ENCODE assay signal across 1 cellular context in the genomic region with DNA sequence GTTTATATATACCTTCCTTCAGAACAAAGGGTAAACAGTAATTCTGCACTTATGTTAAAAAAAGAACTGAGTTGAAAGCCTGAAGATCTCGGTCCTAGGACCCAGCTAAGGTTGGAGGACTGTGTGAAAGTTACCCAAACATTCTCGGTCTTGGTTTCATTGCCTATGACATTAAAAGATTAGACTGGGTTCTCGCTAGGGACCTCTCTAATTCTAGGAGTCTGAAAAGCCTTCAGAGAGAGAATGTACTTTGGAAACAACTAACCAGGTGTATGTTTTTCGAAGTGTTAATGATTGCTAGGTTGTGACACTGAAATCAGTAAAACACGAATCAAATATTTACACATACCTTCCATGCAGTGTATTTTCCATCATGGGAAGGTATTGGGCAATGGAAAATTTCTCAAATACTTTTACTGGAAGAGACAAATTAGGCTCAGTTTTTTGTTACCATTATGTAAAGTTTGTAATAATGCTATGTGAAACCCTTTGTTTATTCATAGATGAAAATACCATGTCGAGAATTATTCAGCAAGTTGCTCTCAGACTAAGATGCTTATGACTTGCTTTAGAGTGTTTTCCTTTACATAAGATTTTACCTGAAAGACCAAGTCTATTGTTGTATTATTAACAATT.
TF ChIP-seq lines count a peak whose summit lies in the region.

No MANE protein-coding gene starts in this region.

TF ChIP-seq in HepG2, 621 proteins besides CTCF, POLR2A, EP300 and RAD21 (continued from another document and continues in another):
- TF ChIP-seq, protein P1, sequence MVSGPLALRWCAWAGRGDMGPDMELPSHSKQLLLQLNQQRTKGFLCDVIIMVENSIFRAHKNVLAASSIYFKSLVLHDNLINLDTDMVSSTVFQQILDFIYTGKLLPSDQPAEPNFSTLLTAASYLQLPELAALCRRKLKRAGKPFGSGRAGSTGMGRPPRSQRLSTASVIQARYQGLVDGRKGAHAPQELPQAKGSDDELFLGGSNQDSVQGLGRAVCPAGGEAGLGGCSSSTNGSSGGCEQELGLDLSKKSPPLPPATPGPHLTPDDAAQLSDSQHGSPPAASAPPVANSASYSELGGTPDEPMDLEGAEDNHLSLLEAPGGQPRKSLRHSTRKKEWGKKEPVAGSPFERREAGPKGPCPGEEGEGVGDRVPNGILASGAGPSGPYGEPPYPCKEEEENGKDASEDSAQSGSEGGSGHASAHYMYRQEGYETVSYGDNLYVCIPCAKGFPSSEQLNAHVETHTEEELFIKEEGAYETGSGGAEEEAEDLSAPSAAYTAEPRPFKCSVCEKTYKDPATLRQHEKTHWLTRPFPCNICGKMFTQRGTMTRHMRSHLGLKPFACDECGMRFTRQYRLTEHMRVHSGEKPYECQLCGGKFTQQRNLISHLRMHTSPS (CRISPR knock-in tag; IDR thresholded peaks at IDR 0.05; ENCODE audit: low read depth), result no peak
- peak; percentile 86 for TF ChIP-seq THAP11 (CRISPR knock-in tag; IDR thresholded peaks at IDR 0.05)
- TF ChIP-seq, protein P2, sequence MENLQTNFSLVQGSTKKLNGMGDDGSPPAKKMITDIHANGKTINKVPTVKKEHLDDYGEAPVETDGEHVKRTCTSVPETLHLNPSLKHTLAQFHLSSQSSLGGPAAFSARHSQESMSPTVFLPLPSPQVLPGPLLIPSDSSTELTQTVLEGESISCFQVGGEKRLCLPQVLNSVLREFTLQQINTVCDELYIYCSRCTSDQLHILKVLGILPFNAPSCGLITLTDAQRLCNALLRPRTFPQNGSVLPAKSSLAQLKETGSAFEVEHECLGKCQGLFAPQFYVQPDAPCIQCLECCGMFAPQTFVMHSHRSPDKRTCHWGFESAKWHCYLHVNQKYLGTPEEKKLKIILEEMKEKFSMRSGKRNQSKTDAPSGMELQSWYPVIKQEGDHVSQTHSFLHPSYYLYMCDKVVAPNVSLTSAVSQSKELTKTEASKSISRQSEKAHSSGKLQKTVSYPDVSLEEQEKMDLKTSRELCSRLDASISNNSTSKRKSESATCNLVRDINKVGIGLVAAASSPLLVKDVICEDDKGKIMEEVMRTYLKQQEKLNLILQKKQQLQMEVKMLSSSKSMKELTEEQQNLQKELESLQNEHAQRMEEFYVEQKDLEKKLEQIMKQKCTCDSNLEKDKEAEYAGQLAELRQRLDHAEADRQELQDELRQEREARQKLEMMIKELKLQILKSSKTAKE (CRISPR knock-in tag; IDR thresholded peaks at IDR 0.05; ENCODE audit: borderline replicate concordance), result peak; percentile 67; the same call in 1 of the 2 replicates
- peak; percentile 53; the same call in 1 of the 2 replicates for TF ChIP-seq SAFB2 (CRISPR knock-in tag; IDR thresholded peaks at IDR 0.05; ENCODE audit: borderline replicate concordance, low read depth)
- TF ChIP-seq HNRNPLL (IDR thresholded peaks at IDR 0.05; ENCODE audit: low read depth, low read length, poor library complexity, severe bottlenecking), result no peak
- TF ChIP-seq ZNF441 (CRISPR knock-in tag; IDR thresholded peaks at IDR 0.05; ENCODE audit: borderline replicate concordance), result 0 out of 2 replicates have a peak, but pooled peaks have one; percentile 24
- peak; percentile 82; the same call in 1 of the 2 replicates for TF ChIP-seq MEIS1 (CRISPR knock-in tag; IDR thresholded peaks at IDR 0.05; ENCODE audit: borderline replicate concordance)
- TF ChIP-seq MEF2D (CRISPR knock-in tag; IDR thresholded peaks at IDR 0.05), result peak; percentile 98
- TF ChIP-seq FOXJ3 (CRISPR knock-in tag; IDR thresholded peaks at IDR 0.05; ENCODE audit: borderline replicate concordance), result peak; percentile 100
- TF ChIP-seq CREB1 (IDR thresholded peaks at IDR 0.05), result peak; percentile 70
- peak; percentile 89 for TF ChIP-seq CREB1 (CRISPR knock-in tag; IDR thresholded peaks at IDR 0.05)
- TF ChIP-seq, protein P3, sequence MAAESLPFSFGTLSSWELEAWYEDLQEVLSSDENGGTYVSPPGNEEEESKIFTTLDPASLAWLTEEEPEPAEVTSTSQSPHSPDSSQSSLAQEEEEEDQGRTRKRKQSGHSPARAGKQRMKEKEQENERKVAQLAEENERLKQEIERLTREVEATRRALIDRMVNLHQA (CRISPR knock-in tag; IDR thresholded peaks at IDR 0.05), result no peak; the same call in 1 of the 2 replicates
- peak; percentile 13; the same call in 1 of the 2 replicates for TF ChIP-seq HOXA3 (CRISPR knock-in tag; IDR thresholded peaks at IDR 0.05)
- peak; percentile 95 for TF ChIP-seq PPARG (CRISPR knock-in tag; conservative IDR thresholded peaks at IDR 0.05)
- TF ChIP-seq, protein P4, sequence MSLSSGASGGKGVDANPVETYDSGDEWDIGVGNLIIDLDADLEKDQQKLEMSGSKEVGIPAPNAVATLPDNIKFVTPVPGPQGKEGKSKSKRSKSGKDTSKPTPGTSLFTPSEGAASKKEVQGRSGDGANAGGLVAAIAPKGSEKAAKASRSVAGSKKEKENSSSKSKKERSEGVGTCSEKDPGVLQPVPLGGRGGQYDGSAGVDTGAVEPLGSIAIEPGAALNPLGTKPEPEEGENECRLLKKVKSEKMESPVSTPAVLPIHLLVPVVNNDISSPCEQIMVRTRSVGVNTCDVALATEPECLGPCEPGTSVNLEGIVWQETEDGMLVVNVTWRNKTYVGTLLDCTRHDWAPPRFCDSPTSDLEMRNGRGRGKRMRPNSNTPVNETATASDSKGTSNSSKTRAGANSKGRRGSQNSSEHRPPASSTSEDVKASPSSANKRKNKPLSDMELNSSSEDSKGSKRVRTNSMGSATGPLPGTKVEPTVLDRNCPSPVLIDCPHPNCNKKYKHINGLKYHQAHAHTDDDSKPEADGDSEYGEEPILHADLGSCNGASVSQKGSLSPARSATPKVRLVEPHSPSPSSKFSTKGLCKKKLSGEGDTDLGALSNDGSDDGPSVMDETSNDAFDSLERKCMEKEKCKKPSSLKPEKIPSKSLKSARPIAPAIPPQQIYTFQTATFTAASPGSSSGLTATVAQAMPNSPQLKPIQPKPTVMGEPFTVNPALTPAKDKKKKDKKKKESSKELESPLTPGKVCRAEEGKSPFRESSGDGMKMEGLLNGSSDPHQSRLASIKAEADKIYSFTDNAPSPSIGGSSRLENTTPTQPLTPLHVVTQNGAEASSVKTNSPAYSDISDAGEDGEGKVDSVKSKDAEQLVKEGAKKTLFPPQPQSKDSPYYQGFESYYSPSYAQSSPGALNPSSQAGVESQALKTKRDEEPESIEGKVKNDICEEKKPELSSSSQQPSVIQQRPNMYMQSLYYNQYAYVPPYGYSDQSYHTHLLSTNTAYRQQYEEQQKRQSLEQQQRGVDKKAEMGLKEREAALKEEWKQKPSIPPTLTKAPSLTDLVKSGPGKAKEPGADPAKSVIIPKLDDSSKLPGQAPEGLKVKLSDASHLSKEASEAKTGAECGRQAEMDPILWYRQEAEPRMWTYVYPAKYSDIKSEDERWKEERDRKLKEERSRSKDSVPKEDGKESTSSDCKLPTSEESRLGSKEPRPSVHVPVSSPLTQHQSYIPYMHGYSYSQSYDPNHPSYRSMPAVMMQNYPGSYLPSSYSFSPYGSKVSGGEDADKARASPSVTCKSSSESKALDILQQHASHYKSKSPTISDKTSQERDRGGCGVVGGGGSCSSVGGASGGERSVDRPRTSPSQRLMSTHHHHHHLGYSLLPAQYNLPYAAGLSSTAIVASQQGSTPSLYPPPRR (CRISPR knock-in tag; IDR thresholded peaks at IDR 0.05; ENCODE audit: borderline replicate concordance), result peak; percentile 94
- TF ChIP-seq MIER2 (CRISPR knock-in tag; IDR thresholded peaks at IDR 0.05), result peak; percentile 77
- TF ChIP-seq ZNF333 (CRISPR knock-in tag; IDR thresholded peaks at IDR 0.05; ENCODE audit: borderline replicate concordance), result no peak
- TF ChIP-seq, protein P5, sequence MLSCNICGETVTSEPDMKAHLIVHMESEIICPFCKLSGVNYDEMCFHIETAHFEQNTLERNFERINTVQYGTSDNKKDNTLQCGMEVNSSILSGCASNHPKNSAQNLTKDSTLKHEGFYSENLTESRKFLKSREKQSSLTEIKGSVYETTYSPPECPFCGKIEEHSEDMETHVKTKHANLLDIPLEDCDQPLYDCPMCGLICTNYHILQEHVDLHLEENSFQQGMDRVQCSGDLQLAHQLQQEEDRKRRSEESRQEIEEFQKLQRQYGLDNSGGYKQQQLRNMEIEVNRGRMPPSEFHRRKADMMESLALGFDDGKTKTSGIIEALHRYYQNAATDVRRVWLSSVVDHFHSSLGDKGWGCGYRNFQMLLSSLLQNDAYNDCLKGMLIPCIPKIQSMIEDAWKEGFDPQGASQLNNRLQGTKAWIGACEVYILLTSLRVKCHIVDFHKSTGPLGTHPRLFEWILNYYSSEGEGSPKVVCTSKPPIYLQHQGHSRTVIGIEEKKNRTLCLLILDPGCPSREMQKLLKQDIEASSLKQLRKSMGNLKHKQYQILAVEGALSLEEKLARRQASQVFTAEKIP (CRISPR knock-in tag; IDR thresholded peaks at IDR 0.05; ENCODE audit: borderline replicate concordance), result no peak
- no peak; the same call in 1 of the 2 replicates for TF ChIP-seq NAIF1 (CRISPR knock-in tag; IDR thresholded peaks at IDR 0.05; ENCODE audit: borderline replicate concordance)
- no peak for TF ChIP-seq ZNF430 (CRISPR knock-in tag; IDR thresholded peaks at IDR 0.05)
- TF ChIP-seq SMAD1 (CRISPR knock-in tag; IDR thresholded peaks at IDR 0.05; ENCODE audit: borderline replicate concordance, low read depth), result no peak
- TF ChIP-seq ZNF264 (CRISPR knock-in tag; IDR thresholded peaks at IDR 0.05), result peak; percentile 92
- TF ChIP-seq ATF7 (IDR thresholded peaks at IDR 0.05), result peak; percentile 85
- TF ChIP-seq ATF7 (CRISPR knock-in tag; IDR thresholded peaks at IDR 0.05), result no peak
- no peak for TF ChIP-seq ZNF44 (CRISPR knock-in tag; IDR thresholded peaks at IDR 0.05)
- TF ChIP-seq, protein P6, sequence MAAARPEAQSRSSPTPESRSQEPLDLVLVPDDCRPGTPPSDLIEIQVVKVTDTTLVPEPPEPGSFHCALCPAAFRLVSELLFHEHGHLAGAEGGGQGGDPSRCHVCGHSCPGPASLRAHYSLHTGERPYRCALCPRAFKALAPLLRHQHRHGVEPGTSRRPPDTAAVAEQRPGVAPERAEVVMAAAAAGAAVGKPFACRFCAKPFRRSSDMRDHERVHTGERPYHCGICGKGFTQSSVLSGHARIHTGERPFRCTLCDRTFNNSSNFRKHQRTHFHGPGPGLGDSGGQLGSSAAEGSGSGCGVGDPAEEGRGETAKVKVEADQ (CRISPR knock-in tag; IDR thresholded peaks at IDR 0.05; ENCODE audit: borderline replicate concordance), result no peak
- TF ChIP-seq ZBTB3 (CRISPR knock-in tag; IDR thresholded peaks at IDR 0.05; ENCODE audit: borderline replicate concordance, low read depth), result peak; percentile 92; the same call in 1 of the 2 replicates
- TF ChIP-seq MBD4 (IDR thresholded peaks at IDR 0.05; ENCODE audit: borderline replicate concordance, low read length), result peak; percentile 96; the same call in 1 of the 2 replicates
- TF ChIP-seq ATRX (CRISPR knock-in tag; IDR thresholded peaks at IDR 0.05; ENCODE audit: borderline replicate concordance), result no peak
- peak; percentile 80 for TF ChIP-seq DMAP1 (CRISPR knock-in tag; IDR thresholded peaks at IDR 0.05)
- peak; percentile 88 for TF ChIP-seq POLR2AphosphoS5 (IDR thresholded peaks at IDR 0.05; ENCODE audit: low read depth, low read length)
- TF ChIP-seq SOX5 (CRISPR knock-in tag; IDR thresholded peaks at IDR 0.05; ENCODE audit: borderline replicate concordance), result peak; percentile 99
- TF ChIP-seq RFXANK (CRISPR knock-in tag; IDR thresholded peaks at IDR 0.05), result peak; percentile 92
- peak; percentile 68 for TF ChIP-seq ZNF816 (CRISPR knock-in tag; IDR thresholded peaks at IDR 0.05; ENCODE audit: borderline replicate concordance)
- TF ChIP-seq MED13 (CRISPR knock-in tag; IDR thresholded peaks at IDR 0.05), result peak; percentile 99
- no peak for TF ChIP-seq REXO4 (CRISPR knock-in tag; IDR thresholded peaks at IDR 0.05; ENCODE audit: borderline replicate concordance)
- peak; percentile 97; the same call in 1 of the 2 replicates for TF ChIP-seq SMAD3 (CRISPR knock-in tag; IDR thresholded peaks at IDR 0.05)
- TF ChIP-seq MAFF (IDR thresholded peaks at IDR 0.05; ENCODE audit: low read depth, low read length), result 0 out of 2 replicates have a peak, but pooled peaks have one; percentile 8
- no peak for TF ChIP-seq FLYWCH1 (CRISPR knock-in tag; IDR thresholded peaks at IDR 0.05)
- TF ChIP-seq ZSCAN12 (CRISPR knock-in tag; IDR thresholded peaks at IDR 0.05), result no peak
- peak; percentile 83; the same call in 1 of the 2 replicates for TF ChIP-seq JUN (CRISPR knock-in tag; IDR thresholded peaks at IDR 0.05)
- TF ChIP-seq ELF3 (CRISPR knock-in tag; IDR thresholded peaks at IDR 0.05), result peak; percentile 98
- TF ChIP-seq ZNF550 (CRISPR knock-in tag; IDR thresholded peaks at IDR 0.05; ENCODE audit: borderline replicate concordance), result no peak
- peak; percentile 48 for TF ChIP-seq STAG1 (CRISPR knock-in tag; IDR thresholded peaks at IDR 0.05)
- TF ChIP-seq RXRA (CRISPR knock-in tag; IDR thresholded peaks at IDR 0.05), result no peak
- TF ChIP-seq, protein P7, sequence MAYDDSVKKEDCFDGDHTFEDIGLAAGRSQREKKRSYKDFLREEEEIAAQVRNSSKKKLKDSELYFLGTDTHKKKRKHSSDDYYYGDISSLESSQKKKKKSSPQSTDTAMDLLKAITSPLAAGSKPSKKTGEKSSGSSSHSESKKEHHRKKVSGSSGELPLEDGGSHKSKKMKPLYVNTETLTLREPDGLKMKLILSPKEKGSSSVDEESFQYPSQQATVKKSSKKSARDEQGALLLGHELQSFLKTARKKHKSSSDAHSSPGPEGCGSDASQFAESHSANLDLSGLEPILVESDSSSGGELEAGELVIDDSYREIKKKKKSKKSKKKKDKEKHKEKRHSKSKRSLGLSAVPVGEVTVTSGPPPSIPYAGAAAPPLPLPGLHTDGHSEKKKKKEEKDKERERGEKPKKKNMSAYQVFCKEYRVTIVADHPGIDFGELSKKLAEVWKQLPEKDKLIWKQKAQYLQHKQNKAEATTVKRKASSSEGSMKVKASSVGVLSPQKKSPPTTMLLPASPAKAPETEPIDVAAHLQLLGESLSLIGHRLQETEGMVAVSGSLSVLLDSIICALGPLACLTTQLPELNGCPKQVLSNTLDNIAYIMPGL (CRISPR knock-in tag; IDR thresholded peaks at IDR 0.05; ENCODE audit: borderline replicate concordance in 1 of 2, low read depth in 1 of 2), result peak; percentile 47 to 64; a peak in 2 of 4 replicates
- no peak for TF ChIP-seq NRL (CRISPR knock-in tag; IDR thresholded peaks at IDR 0.05; ENCODE audit: borderline replicate concordance)
- TF ChIP-seq HOXD1 (CRISPR knock-in tag; IDR thresholded peaks at IDR 0.05), result peak; percentile 70
- TF ChIP-seq SP5 (CRISPR knock-in tag; IDR thresholded peaks at IDR 0.05; ENCODE audit: borderline replicate concordance, low read depth), result peak; percentile 50; the same call in 1 of the 2 replicates
- peak; percentile 94 for TF ChIP-seq LCORL (IDR thresholded peaks at IDR 0.05)
- TF ChIP-seq LCORL (CRISPR knock-in tag; IDR thresholded peaks at IDR 0.05), result peak; percentile 91
- peak; percentile 84 for TF ChIP-seq KLF11 (CRISPR knock-in tag; IDR thresholded peaks at IDR 0.05)
- peak; percentile 34; the same call in 1 of the 2 replicates for TF ChIP-seq TCF7L2 (IDR thresholded peaks at IDR 0.05; ENCODE audit: low read depth, low read length)
- no peak for TF ChIP-seq PCBP2 (optimal IDR thresholded peaks at IDR 0.05; ENCODE audit: low read depth, low read length, poor library complexity, severe bottlenecking)
- TF ChIP-seq, protein P8, sequence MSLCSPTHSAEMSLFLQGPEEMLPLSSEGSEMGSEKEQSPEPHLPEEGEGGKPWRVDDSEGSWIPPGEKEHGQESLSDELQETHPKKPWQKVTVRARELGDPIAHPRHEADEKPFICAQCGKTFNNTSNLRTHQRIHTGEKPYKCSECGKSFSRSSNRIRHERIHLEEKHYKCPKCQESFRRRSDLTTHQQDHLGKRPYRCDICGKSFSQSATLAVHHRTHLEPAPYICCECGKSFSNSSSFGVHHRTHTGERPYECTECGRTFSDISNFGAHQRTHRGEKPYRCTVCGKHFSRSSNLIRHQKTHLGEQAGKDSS (CRISPR knock-in tag; IDR thresholded peaks at IDR 0.05; ENCODE audit: borderline replicate concordance, low read depth), result no peak
- TF ChIP-seq RELA (CRISPR knock-in tag; IDR thresholded peaks at IDR 0.05), result peak; percentile 91; the same call in 1 of the 2 replicates
